Comparison of ENCODE assay signal across 18 cellular contexts in genomic region chr2:237027712-237028029, GRCh38.
"Had no signal": no experiment of that assay in that cellular context is flagged by ENCODE, and none has a peak within 500 bp of the region (broad histone marks: within the 10 kb centered on the region; RNA-seq: fewer than 3 reads in every experiment).

No MANE protein-coding gene starts in this region.

- H3K9ac ChIP-seq: neural progenitor cell, parathyroid adenoma had no signal

- H3K27ac Mint-ChIP-seq: activated naive CD4-positive, alpha-beta T cell treated with anti-CD3 and anti-CD28 coated beads for 36 hours; activated naive CD8-positive, alpha-beta T cell treated with anti-CD3 and anti-CD28 coated beads for 36 hours; activated T-helper 1 cell treated with anti-CD3 and anti-CD28 coated beads, Interleukin-12 subunit alpha, Interleukin-12 subunit beta, Interleukin-2, Interleukin-4 antibody, amounts not matched to agents 30 ng/mL and 10 ng/mL and 1 ng/mL, durations not matched to agents 14 hours and 24 hours and 36 hours; effector memory CD8-positive, alpha-beta T cell; memory B cell; naive thymus-derived CD4-positive, alpha-beta T cell; neural progenitor cell; stimulated activated memory B cell treated with anti-CD40 and anti-IgM and Interleukin-4, amounts not matched to agents 10 μg/mL and 1 μg/mL and 100 μg/mL, for 72 hours; stimulated activated naive CD8-positive, alpha-beta T cell treated with anti-CD3 and anti-CD28 coated beads, Interleukin-15, amount 100 ng/mL, for 72 hours had no signal

- H3K4me1 Mint-ChIP-seq: activated naive CD8-positive, alpha-beta T cell treated with anti-CD3 and anti-CD28 coated beads for 36 hours; naive thymus-derived CD4-positive, alpha-beta T cell; stimulated activated memory B cell treated with anti-CD40 and anti-IgM and Interleukin-4, amounts not matched to agents 10 μg/mL and 1 μg/mL and 100 μg/mL, for 72 hours; stimulated activated naive CD8-positive, alpha-beta T cell treated with anti-CD3 and anti-CD28 coated beads, Interleukin-15, amount 100 ng/mL, for 72 hours had no signal

- DNase-seq: cortex of kidney had no signal

- H3K4me3 Mint-ChIP-seq: activated naive CD4-positive, alpha-beta T cell treated with anti-CD3 and anti-CD28 coated beads for 36 hours; activated naive CD8-positive, alpha-beta T cell treated with anti-CD3 and anti-CD28 coated beads for 36 hours; activated T-helper 1 cell treated with anti-CD3 and anti-CD28 coated beads, Interleukin-12 subunit alpha, Interleukin-12 subunit beta, Interleukin-2, Interleukin-4 antibody, amounts not matched to agents 30 ng/mL and 10 ng/mL and 1 ng/mL, durations not matched to agents 14 hours and 24 hours and 36 hours; effector memory CD8-positive, alpha-beta T cell; memory B cell; naive thymus-derived CD4-positive, alpha-beta T cell; neural progenitor cell; stimulated activated memory B cell treated with anti-CD40 and anti-IgM and Interleukin-4, amounts not matched to agents 10 μg/mL and 1 μg/mL and 100 μg/mL, for 72 hours; stimulated activated naive CD8-positive, alpha-beta T cell treated with anti-CD3 and anti-CD28 coated beads, Interleukin-15, amount 100 ng/mL, for 72 hours had no signal

- H3K9me3 ChIP-seq: adrenal gland, body of pancreas, gastrocnemius medialis, psoas muscle, upper lobe of right lung had no signal

- H3K27me3 ChIP-seq: adrenal gland, body of pancreas, gastrocnemius medialis, hepatocyte, neural progenitor cell, upper lobe of right lung had no signal

- H3K4me3 ChIP-seq: adrenal gland, body of pancreas, gastrocnemius medialis, hepatocyte, neural progenitor cell, psoas muscle, smooth muscle cell, upper lobe of right lung had no signal

- H3K4me1 ChIP-seq: adrenal gland, body of pancreas, gastrocnemius medialis, neural progenitor cell, parathyroid adenoma, psoas muscle, upper lobe of right lung had no signal

- H3K36me3 Mint-ChIP-seq: activated naive CD8-positive, alpha-beta T cell treated with anti-CD3 and anti-CD28 coated beads for 36 hours; memory B cell; naive thymus-derived CD4-positive, alpha-beta T cell; stimulated activated memory B cell treated with anti-CD40 and anti-IgM and Interleukin-4, amounts not matched to agents 10 μg/mL and 1 μg/mL and 100 μg/mL, for 72 hours had no signal

- H3K27me3 Mint-ChIP-seq: activated naive CD8-positive, alpha-beta T cell treated with anti-CD3 and anti-CD28 coated beads for 36 hours; stimulated activated memory B cell treated with anti-CD40 and anti-IgM and Interleukin-4, amounts not matched to agents 10 μg/mL and 1 μg/mL and 100 μg/mL, for 72 hours; stimulated activated naive CD8-positive, alpha-beta T cell treated with anti-CD3 and anti-CD28 coated beads, Interleukin-15, amount 100 ng/mL, for 72 hours had no signal

- H3K9me3 Mint-ChIP-seq: activated naive CD4-positive, alpha-beta T cell treated with anti-CD3 and anti-CD28 coated beads for 36 hours; activated naive CD8-positive, alpha-beta T cell treated with anti-CD3 and anti-CD28 coated beads for 36 hours; activated T-helper 1 cell treated with anti-CD3 and anti-CD28 coated beads, Interleukin-12 subunit alpha, Interleukin-12 subunit beta, Interleukin-2, Interleukin-4 antibody, amounts not matched to agents 30 ng/mL and 10 ng/mL and 1 ng/mL, durations not matched to agents 14 hours and 24 hours and 36 hours; effector memory CD8-positive, alpha-beta T cell; memory B cell; stimulated activated memory B cell treated with anti-CD40 and anti-IgM and Interleukin-4, amounts not matched to agents 10 μg/mL and 1 μg/mL and 100 μg/mL, for 72 hours; stimulated activated naive CD8-positive, alpha-beta T cell treated with anti-CD3 and anti-CD28 coated beads, Interleukin-15, amount 100 ng/mL, for 72 hours had no signal

- H3K36me3 ChIP-seq: adrenal gland, gastrocnemius medialis, neural progenitor cell, upper lobe of right lung had no signal

- H3K27ac ChIP-seq: adrenal gland, body of pancreas, gastrocnemius medialis, neural progenitor cell, parathyroid adenoma, psoas muscle, upper lobe of right lung had no signal
